Comparison of ENCODE assay signal across 16 cellular contexts in the genomic region with DNA sequence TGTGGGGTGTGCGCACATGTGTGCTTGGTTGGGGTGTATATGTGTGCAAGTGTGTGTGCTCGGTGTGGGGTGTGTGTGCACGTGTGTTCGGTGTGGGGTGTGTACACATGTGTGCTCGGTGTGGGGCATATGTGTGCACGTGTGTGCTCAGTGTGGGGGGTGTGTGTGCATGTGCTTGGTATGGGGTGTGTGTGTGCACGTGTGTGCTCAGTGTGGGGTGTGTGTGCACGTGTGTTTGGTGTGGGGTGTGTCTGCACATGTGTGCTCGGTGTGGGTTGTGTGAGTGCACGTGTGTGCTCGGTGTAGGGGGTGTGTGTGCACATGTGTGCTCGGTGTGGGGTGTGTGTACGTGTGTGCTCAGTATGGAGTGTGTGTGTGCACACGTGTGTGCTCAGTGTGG.
A peak's percentile ranks its signal among the peaks of the same experiment; 100 is the strongest.
DNase-seq lines count a peak whose midpoint lies in the region; ATAC-seq and TF ChIP-seq lines count a peak whose summit lies in the region.
"Had no signal": no experiment of that assay in that cellular context is flagged by ENCODE, and none has a peak within 500 bp of the region (broad histone marks: within the 10 kb centered on the region; RNA-seq: fewer than 3 reads in every experiment).

No MANE protein-coding gene starts in this region.

- DNase-seq in neural crest cell (ENCODE audit: low read depth, low spot score) (no peak), type B pancreatic cell (ENCODE audit: extremely low spot score, unreplicated experiment) (no peak)
- DNase-seq in activated CD8-positive, alpha-beta T cell treated with anti-CD3 and anti-CD28 coated beads, Interleukin-2, amount 10 ng/mL, durations not matched to agents 7 days and 5 days = no peak
- DNase-seq: ACHN; CD4-positive, CD25-positive, alpha-beta regulatory T cell; DMS53; GF-D8; GM23248; H7; KG1 had no signal

- H3K9me3 Mint-ChIP-seq in brain (peaks cover 0 to 8% (median 0%) of the 10 kb centered on the region in 5 experiments), neural crest cell (no peaks in the 10 kb centered on the region), type B pancreatic cell (no peaks in the 10 kb centered on the region)
- no peaks in the 10 kb centered on the region for H3K9me3 Mint-ChIP-seq in activated CD8-positive, alpha-beta T cell treated with anti-CD3 and anti-CD28 coated beads, Interleukin-2, amount 10 ng/mL, durations not matched to agents 7 days and 5 days (ENCODE audit: insufficient read depth)

- H3K36me3 ChIP-seq in HEK293 (ENCODE audit: control insufficient read depth in 2 of 2, insufficient read depth in 1 of 2, low read length in 2 of 2) = no peaks in the 10 kb centered on the region
- H3K36me3 ChIP-seq: BLaER1 treated with 17β-estradiol and CSF1 and Interleukin-3, amounts not matched to agents 10 nM and 100 nM had no signal

- no peak for ATAC-seq in GM19397 (IDR thresholded peaks at IDR 0.05; ENCODE audit: unreplicated experiment)
- no peak for ATAC-seq in HG03139 (IDR thresholded peaks at IDR 0.05; ENCODE audit: unreplicated experiment)
- no peak for ATAC-seq in activated CD8-positive, alpha-beta T cell treated with anti-CD3 and anti-CD28 coated beads, Interleukin-2, amount 10 ng/mL, durations not matched to agents 7 days and 5 days

- CTCF ChIA-PET in HEK293 (lab: Yijun Ruan, JAX) = no interaction called here
- CTCF ChIA-PET in activated CD8-positive, alpha-beta T cell treated with anti-CD3 and anti-CD28 coated beads, Interleukin-2, amount 10 ng/mL, durations not matched to agents 7 days and 5 days (lab: Charles Lee) = no interaction called here

- H3K27me3 Mint-ChIP-seq in brain (peaks cover 7% of the 10 kb centered on the region), neural crest cell (ENCODE audit: low read depth) (no peaks in the 10 kb centered on the region), type B pancreatic cell (peaks cover 18% of the 10 kb centered on the region)
- no peaks in the 10 kb centered on the region for H3K27me3 Mint-ChIP-seq in activated CD8-positive, alpha-beta T cell treated with anti-CD3 and anti-CD28 coated beads, Interleukin-2, amount 10 ng/mL, durations not matched to agents 7 days and 5 days (ENCODE audit: low read depth)
- H3K27me3 Mint-ChIP-seq: CD4-positive, CD25-positive, alpha-beta regulatory T cell; IgD-negative memory B cell had no signal

- H3K27ac ChIP-seq in HEK293 (ENCODE audit: extremely low read depth, low read depth, low read length) = no peak overlapping the region
- H3K27ac ChIP-seq: BLaER1 treated with 17β-estradiol and CSF1 and Interleukin-3, amounts not matched to agents 10 nM and 100 nM; GM23248 had no signal

- no peak overlapping the region for H3K4me3 Mint-ChIP-seq in brain
- peak overlapping the region; percentile 49 for H3K4me3 Mint-ChIP-seq in neural crest cell
- H3K4me3 Mint-ChIP-seq in type B pancreatic cell = no peak overlapping the region
- H3K4me3 Mint-ChIP-seq in activated CD8-positive, alpha-beta T cell treated with anti-CD3 and anti-CD28 coated beads, Interleukin-2, amount 10 ng/mL, durations not matched to agents 7 days and 5 days = no peak overlapping the region
- H3K4me3 Mint-ChIP-seq: CD4-positive, CD25-positive, alpha-beta regulatory T cell; IgD-negative memory B cell had no signal

- H3K27ac Mint-ChIP-seq in brain = peak overlapping the region in 4 of 5 experiments; percentile 36 to 69 (median 58)
- H3K27ac Mint-ChIP-seq in neural crest cell (ENCODE audit: unreplicated experiment) = peak overlapping the region; percentile 78
- peak overlapping the region; percentile 55 for H3K27ac Mint-ChIP-seq in type B pancreatic cell
- H3K27ac Mint-ChIP-seq in activated CD8-positive, alpha-beta T cell treated with anti-CD3 and anti-CD28 coated beads, Interleukin-2, amount 10 ng/mL, durations not matched to agents 7 days and 5 days = no peak overlapping the region

- H3K36me3 Mint-ChIP-seq in brain = no peaks in the 10 kb centered on the region
- no peaks in the 10 kb centered on the region for H3K36me3 Mint-ChIP-seq in neural crest cell (ENCODE audit: low read depth)
- H3K36me3 Mint-ChIP-seq in type B pancreatic cell = no peaks in the 10 kb centered on the region
- no peaks in the 10 kb centered on the region for H3K36me3 Mint-ChIP-seq in activated CD8-positive, alpha-beta T cell treated with anti-CD3 and anti-CD28 coated beads, Interleukin-2, amount 10 ng/mL, durations not matched to agents 7 days and 5 days (ENCODE audit: low read depth)
- H3K36me3 Mint-ChIP-seq: CD4-positive, CD25-positive, alpha-beta regulatory T cell; IgD-negative memory B cell had no signal

- no peaks in the 10 kb centered on the region for H3K9me3 ChIP-seq in HEK293 (ENCODE audit: control insufficient read depth, insufficient read depth, low read depth, low read length)
- H3K9me3 ChIP-seq: BLaER1 treated with 17β-estradiol and CSF1 and Interleukin-3, amounts not matched to agents 10 nM and 100 nM had no signal

- no peak overlapping the region for H3K4me3 ChIP-seq in HEK293 (ENCODE audit: low read depth, low read length)
- H3K4me3 ChIP-seq: BLaER1 treated with 17β-estradiol and CSF1 and Interleukin-3, amounts not matched to agents 10 nM and 100 nM; GM23248 had no signal

- POLR2A ChIA-PET in HEK293 (lab: Yijun Ruan, JAX) = no interaction called here
- POLR2A ChIA-PET in activated CD8-positive, alpha-beta T cell treated with anti-CD3 and anti-CD28 coated beads, Interleukin-2, amount 10 ng/mL, durations not matched to agents 7 days and 5 days (lab: Charles Lee) = no interaction called here

- TF ChIP-seq CTCF in HEK293 (tag by site-specific recombination; IDR thresholded peaks at IDR 0.05) (no peak), brain (conservative IDR thresholded peaks at IDR 0.05) (no peak), neural crest cell (conservative IDR thresholded peaks at IDR 0.05) (no peak), type B pancreatic cell (conservative IDR thresholded peaks at IDR 0.05) (no peak)

- H3K4me1 Mint-ChIP-seq in brain (peaks cover 28% of the 10 kb centered on the region), neural crest cell (peaks cover 28% of the 10 kb centered on the region), type B pancreatic cell (ENCODE audit: unreplicated experiment) (peaks cover 20% of the 10 kb centered on the region)
- peaks cover 3% of the 10 kb centered on the region for H3K4me1 Mint-ChIP-seq in activated CD8-positive, alpha-beta T cell treated with anti-CD3 and anti-CD28 coated beads, Interleukin-2, amount 10 ng/mL, durations not matched to agents 7 days and 5 days (ENCODE audit: low read depth)
- H3K4me1 Mint-ChIP-seq: CD4-positive, CD25-positive, alpha-beta regulatory T cell; IgD-negative memory B cell had no signal

- H3K4me1 ChIP-seq in HEK293 (ENCODE audit: control insufficient read depth, insufficient read depth, low read length) = no peaks in the 10 kb centered on the region

TF ChIP-seq in HEK293, 187 proteins besides CTCF, POLR2A, EP300 and RAD21:
- TF ChIP-seq ZNF302 (tag by site-specific recombination; IDR thresholded peaks at IDR 0.05; ENCODE audit: low read depth) (no peak), ZNF121 (tag by site-specific recombination; IDR thresholded peaks at IDR 0.05) (no peak), ZSCAN23 (tag by site-specific recombination; IDR thresholded peaks at IDR 0.05) (no peak), ZNF311 (tag by site-specific recombination; IDR thresholded peaks at IDR 0.05; ENCODE audit: borderline replicate concordance) (no peak), ZNF354C (tag by site-specific recombination; IDR thresholded peaks at IDR 0.05; ENCODE audit: borderline replicate concordance, low read depth) (no peak)
- TF ChIP-seq, protein P1, sequence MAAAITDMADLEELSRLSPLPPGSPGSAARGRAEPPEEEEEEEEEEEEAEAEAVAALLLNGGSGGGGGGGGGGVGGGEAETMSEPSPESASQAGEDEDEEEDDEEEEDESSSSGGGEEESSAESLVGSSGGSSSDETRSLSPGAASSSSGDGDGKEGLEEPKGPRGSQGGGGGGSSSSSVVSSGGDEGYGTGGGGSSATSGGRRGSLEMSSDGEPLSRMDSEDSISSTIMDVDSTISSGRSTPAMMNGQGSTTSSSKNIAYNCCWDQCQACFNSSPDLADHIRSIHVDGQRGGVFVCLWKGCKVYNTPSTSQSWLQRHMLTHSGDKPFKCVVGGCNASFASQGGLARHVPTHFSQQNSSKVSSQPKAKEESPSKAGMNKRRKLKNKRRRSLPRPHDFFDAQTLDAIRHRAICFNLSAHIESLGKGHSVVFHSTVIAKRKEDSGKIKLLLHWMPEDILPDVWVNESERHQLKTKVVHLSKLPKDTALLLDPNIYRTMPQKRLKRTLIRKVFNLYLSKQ (tag by site-specific recombination; IDR thresholded peaks at IDR 0.05; ENCODE audit: borderline replicate concordance) = no peak
- TF ChIP-seq, protein P2, sequence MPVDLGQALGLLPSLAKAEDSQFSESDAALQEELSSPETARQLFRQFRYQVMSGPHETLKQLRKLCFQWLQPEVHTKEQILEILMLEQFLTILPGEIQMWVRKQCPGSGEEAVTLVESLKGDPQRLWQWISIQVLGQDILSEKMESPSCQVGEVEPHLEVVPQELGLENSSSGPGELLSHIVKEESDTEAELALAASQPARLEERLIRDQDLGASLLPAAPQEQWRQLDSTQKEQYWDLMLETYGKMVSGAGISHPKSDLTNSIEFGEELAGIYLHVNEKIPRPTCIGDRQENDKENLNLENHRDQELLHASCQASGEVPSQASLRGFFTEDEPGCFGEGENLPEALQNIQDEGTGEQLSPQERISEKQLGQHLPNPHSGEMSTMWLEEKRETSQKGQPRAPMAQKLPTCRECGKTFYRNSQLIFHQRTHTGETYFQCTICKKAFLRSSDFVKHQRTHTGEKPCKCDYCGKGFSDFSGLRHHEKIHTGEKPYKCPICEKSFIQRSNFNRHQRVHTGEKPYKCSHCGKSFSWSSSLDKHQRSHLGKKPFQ (tag by site-specific recombination; IDR thresholded peaks at IDR 0.05) = peak; percentile 20; the same call in 1 of the 2 replicates
